In the genomic region with DNA sequence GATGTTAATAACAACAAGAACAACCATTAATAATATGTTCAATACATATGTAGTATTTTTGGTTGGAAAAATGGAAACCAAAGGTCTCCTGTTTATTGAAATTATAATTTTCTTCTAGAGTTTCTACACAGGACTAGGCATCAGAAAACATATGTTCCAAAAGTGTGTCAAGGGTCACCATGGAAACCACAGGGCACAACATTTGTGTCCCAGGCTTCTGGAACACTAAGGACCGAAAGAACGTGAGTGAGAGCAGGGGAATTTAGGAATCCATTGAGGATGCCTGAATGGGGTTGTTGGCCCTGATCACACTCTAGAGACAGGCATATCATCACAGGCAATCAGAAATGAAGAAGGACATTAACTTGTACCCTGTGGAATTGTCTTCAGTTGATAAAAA, we compare ENCODE assay signal across 15 cellular contexts. TPM values are rescaled to one million over a fixed set of nuclear protein-coding genes. Genes with fewer than 3 reads are reported as not detected.
A peak's percentile ranks its signal among the peaks of the same experiment; 100 is the strongest.
DNase-seq lines count a peak whose midpoint lies in the region; ATAC-seq lines count a peak whose summit lies in the region.
"Had no signal": no experiment of that assay in that cellular context is flagged by ENCODE, and none has a peak within 500 bp of the region (broad histone marks: within the 10 kb centered on the region; RNA-seq: fewer than 3 reads in every experiment).

No MANE protein-coding gene starts in this region.

- no peak for ATAC-seq in stimulated activated naive B cell treated with anti-CD40 and anti-IgM and Interleukin-4, amounts not matched to agents 10 μg/mL and 1 μg/mL and 100 μg/mL, for 72 hours (replicated peaks)
- ATAC-seq: A549; CD8-positive, alpha-beta T cell had no signal

- H3K9me3 ChIP-seq in SJCRH30 (replicated peaks) (no peaks in the 10 kb centered on the region), mesenchymal stem cell (ENCODE audit: control insufficient read depth, low read length) (no peaks in the 10 kb centered on the region)
- H3K9me3 ChIP-seq: A549 had no signal

- H3K4me3 Mint-ChIP-seq in stimulated activated naive B cell treated with anti-CD40 and anti-IgM and Interleukin-4, amounts not matched to agents 10 μg/mL and 1 μg/mL and 100 μg/mL, for 72 hours: no peak overlapping the region
- H3K4me3 Mint-ChIP-seq: CD14-positive monocyte; CD8-positive, alpha-beta T cell; GM23338; H9; HFFc6 had no signal

- H3K79me1 ChIP-seq in mesenchymal stem cell (replicated peaks; ENCODE audit: low read length, poor library complexity, severe bottlenecking): no peaks in the 10 kb centered on the region

- H3K4me1 Mint-ChIP-seq in stimulated activated naive B cell treated with anti-CD40 and anti-IgM and Interleukin-4, amounts not matched to agents 10 μg/mL and 1 μg/mL and 100 μg/mL, for 72 hours: no peaks in the 10 kb centered on the region

- H3K36me3 Mint-ChIP-seq in stimulated activated naive B cell treated with anti-CD40 and anti-IgM and Interleukin-4, amounts not matched to agents 10 μg/mL and 1 μg/mL and 100 μg/mL, for 72 hours: no peaks in the 10 kb centered on the region
- H3K36me3 Mint-ChIP-seq: CD14-positive monocyte; CD8-positive, alpha-beta T cell had no signal

- H2AK5ac ChIP-seq in mesenchymal stem cell (ENCODE audit: low read length, severe bottlenecking): no peak overlapping the region

- no peak overlapping the region for H3K18ac ChIP-seq in mesenchymal stem cell (ENCODE audit: low read depth in 1 of 2, low read length in 2 of 2)

- H2BK15ac ChIP-seq in mesenchymal stem cell (ENCODE audit: low read depth, poor library complexity, severe bottlenecking): no peak overlapping the region

- no peak overlapping the region for H2BK5ac ChIP-seq in mesenchymal stem cell (ENCODE audit: low read depth, low read length, poor library complexity, severe bottlenecking)

- H3K4me3 ChIP-seq in SJCRH30 (no peak overlapping the region), mesenchymal stem cell (ENCODE audit: insufficient read depth in 1 of 2, low read depth in 1 of 2, low read length in 2 of 2) (no peak overlapping the region), H7 (ENCODE audit: insufficient read depth, low read depth, low read length) (no peak overlapping the region)
- H3K4me3 ChIP-seq: A549, GM23338 had no signal

- WGBS in mesenchymal stem cell: 76% methylated on average over 2 of the region's 2 CpGs

- H3K4ac ChIP-seq in mesenchymal stem cell (ENCODE audit: low read depth in 1 of 2, low read length in 2 of 2): no peak overlapping the region

- H2BK120ac ChIP-seq in mesenchymal stem cell (ENCODE audit: low read depth, low read length): no peak overlapping the region

- H3K4me1 ChIP-seq in SJCRH30: no peaks in the 10 kb centered on the region
- no peaks in the 10 kb centered on the region for H3K4me1 ChIP-seq in mesenchymal stem cell (ENCODE audit: control insufficient read depth, insufficient read depth, low read depth, low read length)
- H3K4me1 ChIP-seq: A549 had no signal

- no peak overlapping the region for H4K91ac ChIP-seq in mesenchymal stem cell (ENCODE audit: low read length)

- H3K23ac ChIP-seq in mesenchymal stem cell (ENCODE audit: low read length in 2 of 2): no peak overlapping the region

- H2BK12ac ChIP-seq in mesenchymal stem cell (ENCODE audit: low read length in 2 of 2): no peak overlapping the region

- H2AFZ ChIP-seq in mesenchymal stem cell (ENCODE audit: low read depth, low read length): no peak overlapping the region

- H3K27me3 ChIP-seq in SJCRH30 (no peaks in the 10 kb centered on the region), mesenchymal stem cell (ENCODE audit: control insufficient read depth in 1 of 2, insufficient read depth in 1 of 2, low read length in 2 of 2) (peaks cover 0 to 6% of the 10 kb centered on the region in 2 experiments), H7 (ENCODE audit: control insufficient read depth, insufficient read depth, low read length) (no peaks in the 10 kb centered on the region)

- H3K27ac ChIP-seq in SJCRH30 (no peak overlapping the region), mesenchymal stem cell (ENCODE audit: low read length, poor library complexity, severe bottlenecking) (no peak overlapping the region)
- H3K27ac ChIP-seq: A549 had no signal

- H3K14ac ChIP-seq in mesenchymal stem cell (ENCODE audit: low read length in 2 of 2): no peak overlapping the region

- no peak overlapping the region for H4K8ac ChIP-seq in mesenchymal stem cell (ENCODE audit: low read length)

- H3K36me3 ChIP-seq in SJCRH30 (no peaks in the 10 kb centered on the region), mesenchymal stem cell (ENCODE audit: control insufficient read depth in 1 of 2, insufficient read depth in 2 of 2, low read depth in 1 of 2, low read length in 2 of 2) (no peaks in the 10 kb centered on the region), H7 (replicated peaks; ENCODE audit: control insufficient read depth, insufficient read depth, low read length) (no peaks in the 10 kb centered on the region)

- H3K9ac ChIP-seq in mesenchymal stem cell (ENCODE audit: low read length): no peak overlapping the region

- H3K27ac Mint-ChIP-seq in stimulated activated naive B cell treated with anti-CD40 and anti-IgM and Interleukin-4, amounts not matched to agents 10 μg/mL and 1 μg/mL and 100 μg/mL, for 72 hours: no peak overlapping the region
- H3K27ac Mint-ChIP-seq: CD8-positive, alpha-beta T cell; GM23338; H9; HFFc6 had no signal

- peak; percentile 32 for DNase-seq in EH (ENCODE audit: low read depth)
- DNase-seq in HCEC 1CT: peak; percentile 5
- DNase-seq in SJCRH30: peak; percentile 14 to 30
- peak; percentile 8 for DNase-seq in mesenchymal stem cell
- DNase-seq in H7: no peak
- no peak for DNase-seq in stimulated activated naive B cell treated with anti-CD40 and anti-IgM and Interleukin-4, amounts not matched to agents 10 μg/mL and 1 μg/mL and 100 μg/mL, for 72 hours
- DNase-seq in stimulated activated CD4-positive, alpha-beta T cell treated with anti-CD3 and anti-CD28 coated beads, Interleukin-4, amount 100 ng/mL, for 4 hours: no peak
- DNase-seq: CD8-positive, alpha-beta T cell; COR-L47; DMS153; H9; HFFc6 had no signal

- H3K9me3 Mint-ChIP-seq in stimulated activated naive B cell treated with anti-CD40 and anti-IgM and Interleukin-4, amounts not matched to agents 10 μg/mL and 1 μg/mL and 100 μg/mL, for 72 hours: no peaks in the 10 kb centered on the region
- H3K9me3 Mint-ChIP-seq: CD8-positive, alpha-beta T cell; GM23338; H9; HFFc6 had no signal

- H3K27me3 Mint-ChIP-seq in stimulated activated naive B cell treated with anti-CD40 and anti-IgM and Interleukin-4, amounts not matched to agents 10 μg/mL and 1 μg/mL and 100 μg/mL, for 72 hours: no peaks in the 10 kb centered on the region

- no peak overlapping the region for H3K4me2 ChIP-seq in mesenchymal stem cell (ENCODE audit: low read length, poor library complexity, severe bottlenecking)
- H3K4me2 ChIP-seq: A549, GM23338 had no signal

RNA-seq across cellular contexts. Expression of a gene that starts 7.5 kb away (rescaled TPM):
- total RNA-seq in SJCRH30 (2014; rRNA removed; shearing (Covaris generic)): 10.2 and 12.2 TPM in 2 replicates
- 2.0 TPM for polyA plus RNA-seq in mesenchymal stem cell (2013, experiment 1 of 2)
- 1.9 TPM for polyA plus RNA-seq in mesenchymal stem cell (2013, experiment 2 of 2)
- total RNA-seq in H7 (2014; rRNA removed; shearing (Covaris generic)): 12.2 and 15.1 TPM in 2 replicates

Comparison
In these comparisons a context has a peak if more than half of its experiments do, and no peak if none do; other contexts are left out.
1. DNase-seq: peak in EH (single experiment), HCEC 1CT (single experiment), SJCRH30 (2 of 2) and mesenchymal stem cell (single experiment); none in H7 (single experiment), stimulated activated naive B cell treated with anti-CD40 and anti-IgM and Interleukin-4, amounts not matched to agents 10 μg/mL and 1 μg/mL and 100 μg/mL, for 72 hours (single experiment) and stimulated activated CD4-positive, alpha-beta T cell treated with anti-CD3 and anti-CD28 coated beads, Interleukin-4, amount 100 ng/mL, for 4 hours (0 of 2).